In the genomic region with DNA sequence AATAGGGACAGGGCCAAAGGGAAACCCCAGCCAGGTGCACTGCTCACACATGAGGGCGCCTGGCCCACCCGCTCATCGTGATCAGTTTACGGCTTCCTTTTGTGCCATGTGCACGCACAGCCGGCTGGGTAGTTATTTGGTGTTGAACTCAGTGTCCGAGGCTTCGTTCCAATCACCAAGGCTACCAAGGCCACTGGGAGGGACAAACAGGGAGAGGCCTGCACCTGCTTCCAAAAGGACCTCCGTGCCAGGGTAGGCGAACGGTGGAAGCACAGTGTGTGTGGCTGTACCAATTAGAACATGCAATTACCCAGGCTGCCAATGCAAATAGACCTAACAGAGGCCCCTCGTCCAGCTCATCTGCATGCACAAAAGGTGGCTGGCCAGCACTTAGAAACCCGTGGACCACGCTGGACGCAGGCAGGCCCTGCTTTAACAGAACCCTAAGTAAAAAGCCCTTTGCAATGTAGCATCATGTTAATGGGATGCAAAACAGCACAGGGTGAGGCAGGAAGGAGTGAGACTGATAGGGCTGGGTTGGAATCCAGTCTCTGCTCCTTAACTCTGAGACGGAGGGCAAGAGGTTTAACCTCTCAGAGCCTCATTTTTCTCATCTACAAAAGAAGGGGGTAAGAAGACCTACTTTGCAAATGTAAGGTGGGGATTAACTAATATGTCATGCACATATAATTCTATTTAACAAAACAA, we compare ENCODE assay signal across 15 cellular contexts.
DNase-seq lines count a peak whose midpoint lies in the region; ATAC-seq and TF ChIP-seq lines count a peak whose summit lies in the region.
"Had no signal": no experiment of that assay in that cellular context is flagged by ENCODE, and none has a peak within 500 bp of the region (broad histone marks: within the 10 kb centered on the region; RNA-seq: fewer than 3 reads in every experiment).

No MANE protein-coding gene starts in this region.

- H3K9me2 ChIP-seq in GM23338 (ENCODE audit: insufficient read depth) = no peaks in the 10 kb centered on the region

- no peak for TF ChIP-seq EP300 in ovary (IDR thresholded peaks at IDR 0.05)
- TF ChIP-seq EP300 in sigmoid colon (IDR thresholded peaks at IDR 0.05) = no peak

- H3K4me2 ChIP-seq in GM23338 = 0 out of 2 replicates have a peak overlapping the region, but pooled peaks have one; percentile 51
- H3K4me2 ChIP-seq: PC-9 had no signal

- no peaks in the 10 kb centered on the region for H3K27me3 Mint-ChIP-seq in GM23338 (ENCODE audit: insufficient read depth, low read depth, poor library complexity)
- H3K27me3 Mint-ChIP-seq: activated CD8-positive, alpha-beta T cell treated with anti-CD3 and anti-CD28 coated beads for 36 hours; stimulated activated naive CD8-positive, alpha-beta T cell treated with anti-CD3 and anti-CD28 coated beads, Interleukin-15, Interleukin-2, amounts not matched to agents 100 ng/mL and 50 ng/mL, for 24 hours had no signal

- no peaks in the 10 kb centered on the region for H3K36me3 ChIP-seq in GM23338 (ENCODE audit: insufficient read depth)
- H3K36me3 ChIP-seq in colonic mucosa = no peaks in the 10 kb centered on the region
- H3K36me3 ChIP-seq in ovary = no peaks in the 10 kb centered on the region
- H3K36me3 ChIP-seq in sigmoid colon = no peaks in the 10 kb centered on the region

- no peaks in the 10 kb centered on the region for H3K27me3 ChIP-seq in GM23338 (ENCODE audit: insufficient read depth)
- no peaks in the 10 kb centered on the region for H3K27me3 ChIP-seq in colonic mucosa
- H3K27me3 ChIP-seq in ovary = no peaks in the 10 kb centered on the region
- H3K27me3 ChIP-seq in sigmoid colon = no peaks in the 10 kb centered on the region

- no peaks in the 10 kb centered on the region for H3K36me3 Mint-ChIP-seq in GM23338 (ENCODE audit: low read depth)
- H3K36me3 Mint-ChIP-seq: immature natural killer cell had no signal

- no peak overlapping the region for H3K4me3 Mint-ChIP-seq in GM23338
- H3K4me3 Mint-ChIP-seq: activated CD8-positive, alpha-beta T cell treated with anti-CD3 and anti-CD28 coated beads for 36 hours; immature natural killer cell; stimulated activated naive CD8-positive, alpha-beta T cell treated with anti-CD3 and anti-CD28 coated beads, Interleukin-15, Interleukin-2, amounts not matched to agents 100 ng/mL and 50 ng/mL, for 24 hours had no signal

- no peak overlapping the region for H2AFZ ChIP-seq in GM23338
- H2AFZ ChIP-seq: PC-9 had no signal

- peaks cover 19% of the 10 kb centered on the region for H3K4me1 Mint-ChIP-seq in GM23338

- peak; percentile 38 for DNase-seq in GM23338 (ENCODE audit: low spot score)
- DNase-seq in NCI-H69 (lab: John Stamatoyannopoulos, UW) = peak; percentile 12
- peak; percentile 90 for DNase-seq in colonic mucosa
- DNase-seq in ovary = peak; percentile 77 to 87 (median 84)
- DNase-seq in sigmoid colon = no peak
- no peak for DNase-seq in NCI-H1930 (lab: John Stamatoyannopoulos, UW)
- no peak for DNase-seq in COLO668 (lab: John Stamatoyannopoulos, UW; ENCODE audit: unreplicated experiment)
- DNase-seq: activated CD8-positive, alpha-beta T cell treated with anti-CD3 and anti-CD28 coated beads for 36 hours; immature natural killer cell; mesendoderm; MV-4-11; NCI-H446; PC-9 had no signal

- WGBS in ovary, 3 donors = 22 to 54% (median 26%) methylated on average over 16 of the region's 16 CpGs
- 16 to 74% methylated on average over 16 of the region's 16 CpGs for WGBS in sigmoid colon, 2 donors

- ATAC-seq in GM23338 = peak; percentile 65
- no peak for ATAC-seq in HG02973 (IDR thresholded peaks at IDR 0.05; ENCODE audit: unreplicated experiment)
- ATAC-seq: activated CD8-positive, alpha-beta T cell treated with anti-CD3 and anti-CD28 coated beads for 36 hours had no signal

- no peak for TF ChIP-seq POLR2A in ovary (IDR thresholded peaks at IDR 0.05)
- TF ChIP-seq POLR2A in sigmoid colon (IDR thresholded peaks at IDR 0.05) = no peak

- 0 out of 2 replicates have a peak, but pooled peaks cover 4% of the 10 kb centered on the region for H4K20me1 ChIP-seq in GM23338 (replicated peaks; ENCODE audit: insufficient read depth)

- peaks cover 3% of the 10 kb centered on the region for H3K4me1 ChIP-seq in GM23338 (ENCODE audit: insufficient read depth)
- no peaks in the 10 kb centered on the region for H3K4me1 ChIP-seq in colonic mucosa
- H3K4me1 ChIP-seq in ovary (ENCODE audit: insufficient read depth) = peaks cover 22% of the 10 kb centered on the region
- peaks cover 0 to 34% (median 23%) of the 10 kb centered on the region in 4 donors for H3K4me1 ChIP-seq in sigmoid colon

- H3K4me3 ChIP-seq in GM23338 (no peak overlapping the region), colonic mucosa (no peak overlapping the region), ovary (no peak overlapping the region), sigmoid colon (no peak overlapping the region)
- H3K4me3 ChIP-seq: PC-9 had no signal

- no peak overlapping the region for H3K27ac Mint-ChIP-seq in GM23338
- H3K27ac Mint-ChIP-seq: activated CD8-positive, alpha-beta T cell treated with anti-CD3 and anti-CD28 coated beads for 36 hours; stimulated activated naive CD8-positive, alpha-beta T cell treated with anti-CD3 and anti-CD28 coated beads, Interleukin-15, Interleukin-2, amounts not matched to agents 100 ng/mL and 50 ng/mL, for 24 hours had no signal

- peak overlapping the region in 1 of 2 donors; percentile 31 for H3K9ac ChIP-seq in colonic mucosa (ENCODE audit: low read depth in 2 of 2, low read length in 2 of 2)

- peaks cover 7% of the 10 kb centered on the region for H3K79me2 ChIP-seq in GM23338 (replicated peaks; ENCODE audit: insufficient read depth)

- intact Hi-C loops in colonic mucosa (cut with DNase I) = no loop called here
- intact Hi-C loops in ovary (cut with DNase I) = loop anchor here in 1 of 4 donors (10.0 kb wide), 1 partner anchor 198 kb away; no protein-coding TSS in a partner anchor
- intact Hi-C loops in sigmoid colon (cut with DNase I) = no loop called here

- H3K27ac ChIP-seq in GM23338 (ENCODE audit: low read depth) (peak overlapping the region; percentile 59), colonic mucosa (peak overlapping the region; percentile 48), ovary (peak overlapping the region in 1 of 2 donors; percentile 51), sigmoid colon (no peak overlapping the region)
- H3K27ac ChIP-seq: PC-9 had no signal

- peaks cover 3% of the 10 kb centered on the region; the same call in 1 of the 2 replicates for H3F3A ChIP-seq in GM23338 (replicated peaks; ENCODE audit: low read depth)

- H3K9me3 Mint-ChIP-seq in GM23338 = no peaks in the 10 kb centered on the region
- H3K9me3 Mint-ChIP-seq: activated CD8-positive, alpha-beta T cell treated with anti-CD3 and anti-CD28 coated beads for 36 hours; immature natural killer cell; stimulated activated naive CD8-positive, alpha-beta T cell treated with anti-CD3 and anti-CD28 coated beads, Interleukin-15, Interleukin-2, amounts not matched to agents 100 ng/mL and 50 ng/mL, for 24 hours had no signal

- H3K9me3 ChIP-seq in colonic mucosa (no peaks in the 10 kb centered on the region), ovary (no peaks in the 10 kb centered on the region), sigmoid colon (no peaks in the 10 kb centered on the region)

- TF ChIP-seq CTCF in GM23338 (conservative IDR thresholded peaks at IDR 0.05; ENCODE audit: low read depth in 2 of 2) (no peak), colonic mucosa (IDR thresholded peaks at IDR 0.05) (no peak), ovary (IDR thresholded peaks at IDR 0.05) (no peak), sigmoid colon (IDR thresholded peaks at IDR 0.05) (no peak)

TF ChIP-seq in GM23338, 12 proteins besides CTCF, POLR2A, EP300 and RAD21 (continues in another document):
- TF ChIP-seq EZH2 (IDR thresholded peaks at IDR 0.05; ENCODE audit: low read depth, unreplicated experiment) (no peak), STAT1 (IDR thresholded peaks at IDR 0.05; ENCODE audit: unreplicated experiment) (no peak), ZNF114 (CRISPR knock-in tag; IDR thresholded peaks at IDR 0.05) (no peak), NANOG (IDR thresholded peaks at IDR 0.05; ENCODE audit: borderline replicate concordance) (no peak), ZNF331 (CRISPR knock-in tag; IDR thresholded peaks at IDR 0.05; ENCODE audit: low read depth) (no peak), EZH2phosphoT487 (IDR thresholded peaks at IDR 0.05; ENCODE audit: unreplicated experiment) (no peak)
- TF ChIP-seq, protein P1, sequence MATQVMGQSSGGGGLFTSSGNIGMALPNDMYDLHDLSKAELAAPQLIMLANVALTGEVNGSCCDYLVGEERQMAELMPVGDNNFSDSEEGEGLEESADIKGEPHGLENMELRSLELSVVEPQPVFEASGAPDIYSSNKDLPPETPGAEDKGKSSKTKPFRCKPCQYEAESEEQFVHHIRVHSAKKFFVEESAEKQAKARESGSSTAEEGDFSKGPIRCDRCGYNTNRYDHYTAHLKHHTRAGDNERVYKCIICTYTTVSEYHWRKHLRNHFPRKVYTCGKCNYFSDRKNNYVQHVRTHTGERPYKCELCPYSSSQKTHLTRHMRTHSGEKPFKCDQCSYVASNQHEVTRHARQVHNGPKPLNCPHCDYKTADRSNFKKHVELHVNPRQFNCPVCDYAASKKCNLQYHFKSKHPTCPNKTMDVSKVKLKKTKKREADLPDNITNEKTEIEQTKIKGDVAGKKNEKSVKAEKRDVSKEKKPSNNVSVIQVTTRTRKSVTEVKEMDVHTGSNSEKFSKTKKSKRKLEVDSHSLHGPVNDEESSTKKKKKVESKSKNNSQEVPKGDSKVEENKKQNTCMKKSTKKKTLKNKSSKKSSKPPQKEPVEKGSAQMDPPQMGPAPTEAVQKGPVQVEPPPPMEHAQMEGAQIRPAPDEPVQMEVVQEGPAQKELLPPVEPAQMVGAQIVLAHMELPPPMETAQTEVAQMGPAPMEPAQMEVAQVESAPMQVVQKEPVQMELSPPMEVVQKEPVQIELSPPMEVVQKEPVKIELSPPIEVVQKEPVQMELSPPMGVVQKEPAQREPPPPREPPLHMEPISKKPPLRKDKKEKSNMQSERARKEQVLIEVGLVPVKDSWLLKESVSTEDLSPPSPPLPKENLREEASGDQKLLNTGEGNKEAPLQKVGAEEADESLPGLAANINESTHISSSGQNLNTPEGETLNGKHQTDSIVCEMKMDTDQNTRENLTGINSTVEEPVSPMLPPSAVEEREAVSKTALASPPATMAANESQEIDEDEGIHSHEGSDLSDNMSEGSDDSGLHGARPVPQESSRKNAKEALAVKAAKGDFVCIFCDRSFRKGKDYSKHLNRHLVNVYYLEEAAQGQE (IDR thresholded peaks at IDR 0.05; ENCODE audit: unreplicated experiment) = no peak

Comparison
In these comparisons a context has a peak if more than half of its experiments do, and no peak if none do; other contexts are left out.
1. DNase-seq: peak in GM23338 (single experiment), NCI-H69 (single experiment), colonic mucosa (single experiment) and ovary (5 of 5); none in sigmoid colon (single experiment), NCI-H1930 (0 of 2) and COLO668 (single experiment).
2. H3K27ac ChIP-seq: peak in GM23338 (single experiment) and colonic mucosa (single experiment); none in sigmoid colon (0 of 4).